In genomic region chr17:41917192-41917591, GRCh38 we compare ENCODE assay signal across 8 cellular contexts. TPM values are rescaled to one million over a fixed set of nuclear protein-coding genes. Genes with fewer than 3 reads are reported as not detected.
DNase-seq lines count a peak whose midpoint lies in the region; ATAC-seq and TF ChIP-seq lines count a peak whose summit lies in the region.

No MANE protein-coding gene starts in this region.

- H3K36me3 ChIP-seq in ES-I3 (ENCODE audit: insufficient read depth, low read length) (peaks cover under 1% of the 10 kb centered on the region; the same call in 1 of the 2 replicates), PC-3 (ENCODE audit: low read depth, low read length) (peaks cover 8% of the 10 kb centered on the region; the same call in 1 of the 2 replicates), neuronal stem cell (replicated peaks in 1 of 2; ENCODE audit: control insufficient read depth in 2 of 2, insufficient read depth in 2 of 2, low read length in 2 of 2) (peaks cover 19 to 55% of the 10 kb centered on the region in 2 donors)

- H3K23ac ChIP-seq in neuronal stem cell (ENCODE audit: low read depth, low read length, poor library complexity), result no peak overlapping the region

- H4K91ac ChIP-seq in neuronal stem cell (ENCODE audit: low read depth, low read length, poor library complexity), result no peak overlapping the region

- peaks cover 18% of the 10 kb centered on the region for H3K36me3 Mint-ChIP-seq in endothelial cell (ENCODE audit: low read depth, unreplicated experiment)

- H3K4me1 Mint-ChIP-seq in endothelial cell (ENCODE audit: unreplicated experiment), result peaks cover 42% of the 10 kb centered on the region

- peak overlapping the region; percentile 93 for H3K4me3 ChIP-seq in PC-3 (ENCODE audit: low read length)
- peak overlapping the region; percentile 36 to 99 for H3K4me3 ChIP-seq in neuronal stem cell (ENCODE audit: low read length in 2 of 2)

- H3K4me1 ChIP-seq in ES-I3 (ENCODE audit: insufficient read depth, low read length) (peaks cover 16% of the 10 kb centered on the region; the same call in 1 of the 2 replicates), PC-3 (ENCODE audit: insufficient read depth, low read length) (peaks cover 34% of the 10 kb centered on the region), neuronal stem cell (ENCODE audit: control insufficient read depth in 2 of 2, insufficient read depth in 1 of 2, low read depth in 1 of 2, low read length in 2 of 2) (peaks cover 23 to 36% of the 10 kb centered on the region in 2 donors)

- BruUV-seq in PC-3 (replicated peaks; lab: Mats Ljungman, UMichigan), result no TSS peak

- WGBS in neuronal stem cell (ENCODE audit: extremely low coverage in 2 of 2, insufficient read length in 2 of 2, insufficient replicate concordance in 1 of 2), 2 donors, result no CpG with 5 or more reads among the region's 4 CpGs

- no peak overlapping the region for H2BK120ac ChIP-seq in neuronal stem cell (ENCODE audit: low read depth, low read length)

- H2AFZ ChIP-seq in PC-3 (ENCODE audit: low read length), result no peak overlapping the region
- H2AFZ ChIP-seq in neuronal stem cell (ENCODE audit: low read length), result no peak overlapping the region

- POLR2A ChIA-PET in PC-3 (lab: Charles Lee; ENCODE audit: unreplicated experiment), result interaction anchor here (0.6 to 0.7 kb wide), 2 partner anchors 10 to 16 kb away, joined by 3 to 14 read pairs; no protein-coding TSS in a partner anchor

- H3K9ac ChIP-seq in ES-I3 (ENCODE audit: low read depth, low read length) (peak overlapping the region; percentile 97; the same call in 1 of the 2 replicates), PC-3 (ENCODE audit: low read length) (no peak overlapping the region; the same call in 1 of the 2 replicates), neuronal stem cell (ENCODE audit: low read depth, low read length, poor library complexity) (no peak overlapping the region)

- CTCF ChIA-PET in PC-3 (lab: Charles Lee), result no interaction called here

- H3K4me2 ChIP-seq in PC-3 (ENCODE audit: low read length) (peak overlapping the region; percentile 96), neuronal stem cell (ENCODE audit: insufficient read depth, low read length, poor library complexity, severe bottlenecking) (peak overlapping the region; percentile 76)

- peaks cover 66% of the 10 kb centered on the region for H3K79me2 ChIP-seq in PC-3 (ENCODE audit: low read length)

- H3K27me3 ChIP-seq in PC-3 (ENCODE audit: low read length) (no peaks in the 10 kb centered on the region), neuronal stem cell (ENCODE audit: control insufficient read depth in 3 of 3, insufficient read depth in 3 of 3, low read depth in 1 of 3, low read length in 3 of 3) (no peaks in the 10 kb centered on the region)

- H4K8ac ChIP-seq in neuronal stem cell (ENCODE audit: low read depth, low read length), result no peak overlapping the region

- no peaks in the 10 kb centered on the region for H3F3A ChIP-seq in PC-3 (ENCODE audit: low read length, unreplicated experiment)

- ATAC-seq in PC-3, result no peak
- no peak for ATAC-seq in HG02759 (IDR thresholded peaks at IDR 0.05; ENCODE audit: unreplicated experiment)
- no peak for ATAC-seq in GM21360 (IDR thresholded peaks at IDR 0.05; ENCODE audit: unreplicated experiment)
- no peak for ATAC-seq in GM18502 (IDR thresholded peaks at IDR 0.05; ENCODE audit: poor library complexity, unreplicated experiment)

- no peaks in the 10 kb centered on the region for H3K9me2 ChIP-seq in PC-3 (replicated peaks; ENCODE audit: low read length)

- H2AK5ac ChIP-seq in neuronal stem cell (ENCODE audit: low read depth, low read length), result no peak overlapping the region

- H3K9me3 ChIP-seq in ES-I3 (ENCODE audit: control insufficient read depth, insufficient read depth, low read length), result no peaks in the 10 kb centered on the region
- no peaks in the 10 kb centered on the region for H3K9me3 ChIP-seq in PC-3 (ENCODE audit: low read length)
- no peaks in the 10 kb centered on the region for H3K9me3 ChIP-seq in neuronal stem cell (replicated peaks in 1 of 2; ENCODE audit: control insufficient read depth in 2 of 2, insufficient read depth in 1 of 2, low read depth in 1 of 2, low read length in 2 of 2)

- H3K27ac Mint-ChIP-seq in endothelial cell (ENCODE audit: unreplicated experiment), result peak overlapping the region; percentile 72

- peak; percentile 12 for DNase-seq in PC-3
- DNase-seq in endothelial cell (ENCODE audit: low spot score), result no peak
- no peak for DNase-seq in neuronal stem cell (ENCODE audit: low spot score)
- no peak for DNase-seq in NCI-H1092 treated with DMSO at 0.1 percent for 48 hours (lab: John Stamatoyannopoulos, UW)

- peaks cover 32% of the 10 kb centered on the region for H4K20me1 ChIP-seq in PC-3 (ENCODE audit: low read length)

- H3K18ac ChIP-seq in neuronal stem cell (ENCODE audit: low read length), result no peak overlapping the region

- H3K4ac ChIP-seq in neuronal stem cell (ENCODE audit: low read length), result no peak overlapping the region

- intact Hi-C loops in PC-3 (cut with micrococcal nuclease), result no loop called here

- H2BK15ac ChIP-seq in neuronal stem cell (ENCODE audit: low read length), result no peak overlapping the region

- H2BK5ac ChIP-seq in neuronal stem cell (ENCODE audit: low read length), result no peak overlapping the region

- H3K14ac ChIP-seq in neuronal stem cell (ENCODE audit: low read length), result no peak overlapping the region

- no peaks in the 10 kb centered on the region for H3K9me3 Mint-ChIP-seq in endothelial cell (ENCODE audit: unreplicated experiment)

- H3K79me1 ChIP-seq in neuronal stem cell (ENCODE audit: low read depth, low read length), result peaks cover 13% of the 10 kb centered on the region

- H3K27me3 Mint-ChIP-seq in endothelial cell (ENCODE audit: unreplicated experiment), result peaks cover 10% of the 10 kb centered on the region

- H2BK12ac ChIP-seq in neuronal stem cell (ENCODE audit: low read length), result no peak overlapping the region

- H3K27ac ChIP-seq in PC-3 (ENCODE audit: low read length) (no peak overlapping the region), neuronal stem cell (replicated peaks; ENCODE audit: low read length) (no peak overlapping the region)

- no peak for TF ChIP-seq CTCF in PC-3 (conservative IDR thresholded peaks at IDR 0.05; ENCODE audit: low read depth, low read length)
- TF ChIP-seq CTCF in endothelial cell (IDR thresholded peaks at IDR 0.05; ENCODE audit: unreplicated experiment), result no peak

- H3K4me3 Mint-ChIP-seq in endothelial cell (ENCODE audit: unreplicated experiment), result peak overlapping the region; percentile 95

RNA-seq across cellular contexts. Expression of gene ACLY, which starts 1.6 kb away (rescaled TPM):
- total RNA-seq in PC-3 (2014; rRNA removed) (110 and 114 TPM in 2 replicates), endothelial cell (ENCODE audit: unreplicated experiment) (376 TPM)
- 106 TPM for polyA plus RNA-seq in neuronal stem cell (2013, experiment 1 of 2)
- 109 TPM for polyA plus RNA-seq in neuronal stem cell (2013, experiment 2 of 2)

RNA-seq across cellular contexts. Expression of gene ODAD4, which starts 13.2 kb away (rescaled TPM):
- total RNA-seq in PC-3 (2014; rRNA removed) (0.15 and 0.98 TPM in 2 replicates), endothelial cell (ENCODE audit: unreplicated experiment) (2.2 TPM)
- polyA plus RNA-seq in neuronal stem cell (2013, experiment 1 of 2), result 4.5 TPM
- 4.2 TPM for polyA plus RNA-seq in neuronal stem cell (2013, experiment 2 of 2)

RNA-seq across cellular contexts. Expression of gene CNP, which starts 49.4 kb away (rescaled TPM):
- total RNA-seq in PC-3 (2014; rRNA removed), result 75.4 and 91.6 TPM in 2 replicates
- 82.1 TPM for total RNA-seq in endothelial cell (ENCODE audit: unreplicated experiment)
- 44.2 TPM for polyA plus RNA-seq in neuronal stem cell (2013, experiment 1 of 2)
- polyA plus RNA-seq in neuronal stem cell (2013, experiment 2 of 2), result 43.2 TPM

RNA-seq across cellular contexts. Expression of gene KLHL11, which starts 52.0 kb away (rescaled TPM):
- total RNA-seq in PC-3 (2014; rRNA removed) (16.5 and 19.9 TPM in 2 replicates), endothelial cell (ENCODE audit: unreplicated experiment) (9.0 TPM)
- 5.6 TPM for polyA plus RNA-seq in neuronal stem cell (2013, experiment 1 of 2)
- 5.7 TPM for polyA plus RNA-seq in neuronal stem cell (2013, experiment 2 of 2)
